1 cellular context compared by ENCODE assay signal in genomic region chr3:187737401-187738088, GRCh38.
TF ChIP-seq lines count a peak whose summit lies in the region.

No MANE protein-coding gene starts in this region.

TF ChIP-seq in GM12878, 131 proteins besides CTCF, POLR2A, EP300 and RAD21 (continued from another document):
- TF ChIP-seq ZBTB33 (IDR thresholded peaks at IDR 0.05), result no peak
- TF ChIP-seq CREB1 (IDR thresholded peaks at IDR 0.05; ENCODE audit: low read depth), result no peak
- no peak for TF ChIP-seq WRNIP1 (IDR thresholded peaks at IDR 0.05; ENCODE audit: borderline replicate concordance, low read depth, low read length)
- TF ChIP-seq BCLAF1 (IDR thresholded peaks at IDR 0.05), result no peak
- TF ChIP-seq ZNF274 (IDR thresholded peaks at IDR 0.05; ENCODE audit: insufficient read depth, insufficient read length), result no peak
- TF ChIP-seq TCF3 (IDR thresholded peaks at IDR 0.05; ENCODE audit: borderline replicate concordance, insufficient read depth, low read depth, low read length), result no peak
- no peak for TF ChIP-seq ETV6 (conservative IDR thresholded peaks at IDR 0.05 in 1 of 2, IDR thresholded peaks at IDR 0.05 in 1 of 2; ENCODE audit: borderline replicate concordance in 1 of 2, low read depth in 1 of 2)
- TF ChIP-seq HDGF (IDR thresholded peaks at IDR 0.05), result no peak
- TF ChIP-seq POU2F2 (IDR thresholded peaks at IDR 0.05; ENCODE audit: borderline replicate concordance, low read depth, low read length), result no peak
- no peak for TF ChIP-seq USF2 (IDR thresholded peaks at IDR 0.05; ENCODE audit: borderline replicate concordance, low read depth, low read length)
- no peak for TF ChIP-seq EED (IDR thresholded peaks at IDR 0.05; ENCODE audit: low read depth)
- TF ChIP-seq DPF2 (IDR thresholded peaks at IDR 0.05), result no peak
- TF ChIP-seq SREBF1 (IDR thresholded peaks at IDR 0.05; ENCODE audit: low read length), result no peak
- TF ChIP-seq TCF12 (IDR thresholded peaks at IDR 0.05; ENCODE audit: low read depth, low read length), result no peak
TF ChIP-seq in GM12878: peak in this region for 0.
